22 cellular contexts compared by ENCODE assay signal in genomic region chr4:156252300-156253016, GRCh38.
DNase-seq lines count a peak whose midpoint lies in the region; TF ChIP-seq lines count a peak whose summit lies in the region.
"Had no signal": no experiment of that assay in that cellular context is flagged by ENCODE, and none has a peak within 500 bp of the region (broad histone marks: within the 10 kb centered on the region; RNA-seq: fewer than 3 reads in every experiment).

No MANE protein-coding gene starts in this region.

- H4K20me1 ChIP-seq in neural cell (ENCODE audit: insufficient read depth) = no peaks in the 10 kb centered on the region

- no peaks in the 10 kb centered on the region for H3K27me3 ChIP-seq in neural cell (ENCODE audit: insufficient read depth, low read depth, low read length)
- H3K27me3 ChIP-seq: breast epithelium, testis had no signal

- TF ChIP-seq EP300 in neural cell (conservative IDR thresholded peaks at IDR 0.05; ENCODE audit: poor library complexity, severe bottlenecking) = no peak

- H3K27ac ChIP-seq in neural cell (ENCODE audit: low read length) = peak overlapping the region; percentile 25
- H3K27ac ChIP-seq: breast epithelium, epithelial cell of prostate, testis had no signal

- no peak overlapping the region for H3K4me2 ChIP-seq in neural cell (ENCODE audit: low read length)

- no peaks in the 10 kb centered on the region for H3K9me2 ChIP-seq in neural cell (ENCODE audit: insufficient read depth, low read length)

- TF ChIP-seq CTCF in choroid plexus epithelial cell (conservative IDR thresholded peaks at IDR 0.05; ENCODE audit: low read depth, low read length) = no peak
- TF ChIP-seq CTCF in neural cell (IDR thresholded peaks at IDR 0.05; ENCODE audit: poor library complexity, severe bottlenecking) = no peak

- H3K36me3 ChIP-seq in neural cell (ENCODE audit: insufficient read depth, low read length) = no peaks in the 10 kb centered on the region
- H3K36me3 ChIP-seq: breast epithelium had no signal

- no peaks in the 10 kb centered on the region for H3K79me2 ChIP-seq in neural cell (replicated peaks; ENCODE audit: insufficient read depth, low read length)

- no peak for TF ChIP-seq RAD21 in neural cell (conservative IDR thresholded peaks at IDR 0.05)

- DNase-seq in EH (ENCODE audit: low read depth) = peak; percentile 27
- peak; percentile 82 for DNase-seq in OCI-M1 (lab: John Stamatoyannopoulos, UW)
- DNase-seq in choroid plexus epithelial cell (ENCODE audit: low read depth) = peak; percentile 23
- DNase-seq in NK-92 treated with Interleukin-12 subunit alpha and Interleukin-12 subunit beta, amount 100 ng/mL, for 24 hours (lab: John Stamatoyannopoulos, UW) = no peak
- DNase-seq in RKO (ENCODE audit: low spot score) = no peak
- no peak for DNase-seq in erythroblast (lab: John Stamatoyannopoulos, UW)
- DNase-seq in HT-29 (ENCODE audit: low spot score) = no peak
- DNase-seq: activated B cell treated with CpG ODN at 0.5 μM for 24 hours; activated CD8-positive, alpha-beta memory T cell treated with anti-CD3 and anti-CD28 coated beads for 24 hours; activated T-cell treated with anti-CD3 and anti-CD28 coated beads, Interleukin-2, amount 50 U/mL, for 72 hours; CD4-positive, alpha-beta memory T cell; dermis blood vessel endothelial cell; DMS53; midbrain; NCI-H1092 treated with DMSO at 0.1 percent for 48 hours; retina; SHP77; T-helper 1 cell; testis had no signal

- H3K9me3 ChIP-seq in neural cell (ENCODE audit: low read length) = no peaks in the 10 kb centered on the region
- H3K9me3 ChIP-seq: breast epithelium, testis had no signal

- no peak overlapping the region for H2AFZ ChIP-seq in neural cell (ENCODE audit: low read depth, low read length)

- H3F3A ChIP-seq in neural cell (ENCODE audit: insufficient read depth, low read length, poor library complexity, severe bottlenecking) = no peaks in the 10 kb centered on the region

- H3K4me3 ChIP-seq in choroid plexus epithelial cell (ENCODE audit: low read depth, low read length) = no peak overlapping the region
- H3K4me3 ChIP-seq in neural cell (ENCODE audit: low read length) = no peak overlapping the region
- H3K4me3 ChIP-seq: breast epithelium, testis had no signal

- H3K9ac ChIP-seq in neural cell (ENCODE audit: low read length) = no peak overlapping the region

- TF ChIP-seq POLR2A in erythroblast (IDR thresholded peaks at IDR 0.05; ENCODE audit: low read length) = no peak

TF ChIP-seq in neural cell, 6 proteins besides CTCF, POLR2A, EP300 and RAD21:
- TF ChIP-seq POLR2AphosphoS5 (IDR thresholded peaks at IDR 0.05) (peak; percentile 33), EZH2 (IDR thresholded peaks at IDR 0.05; ENCODE audit: borderline replicate concordance, insufficient read depth, low read length, poor library complexity, severe bottlenecking) (no peak), TAF1 (IDR thresholded peaks at IDR 0.05; ENCODE audit: low read depth) (no peak), SMC3 (conservative IDR thresholded peaks at IDR 0.05; ENCODE audit: poor library complexity) (no peak), MXI1 (conservative IDR thresholded peaks at IDR 0.05; ENCODE audit: poor library complexity, severe bottlenecking) (no peak), REST (IDR thresholded peaks at IDR 0.05; ENCODE audit: borderline replicate concordance) (peak; percentile 24)

Comparison
In these comparisons a context has a peak if more than half of its experiments do, and no peak if none do; other contexts are left out.
1. DNase-seq: peak in EH (single experiment), OCI-M1 (single experiment) and choroid plexus epithelial cell (single experiment); none in NK-92 treated with Interleukin-12 subunit alpha and Interleukin-12 subunit beta, amount 100 ng/mL, for 24 hours (single experiment), RKO (single experiment), erythroblast (0 of 2) and HT-29 (single experiment).